In the genomic region with DNA sequence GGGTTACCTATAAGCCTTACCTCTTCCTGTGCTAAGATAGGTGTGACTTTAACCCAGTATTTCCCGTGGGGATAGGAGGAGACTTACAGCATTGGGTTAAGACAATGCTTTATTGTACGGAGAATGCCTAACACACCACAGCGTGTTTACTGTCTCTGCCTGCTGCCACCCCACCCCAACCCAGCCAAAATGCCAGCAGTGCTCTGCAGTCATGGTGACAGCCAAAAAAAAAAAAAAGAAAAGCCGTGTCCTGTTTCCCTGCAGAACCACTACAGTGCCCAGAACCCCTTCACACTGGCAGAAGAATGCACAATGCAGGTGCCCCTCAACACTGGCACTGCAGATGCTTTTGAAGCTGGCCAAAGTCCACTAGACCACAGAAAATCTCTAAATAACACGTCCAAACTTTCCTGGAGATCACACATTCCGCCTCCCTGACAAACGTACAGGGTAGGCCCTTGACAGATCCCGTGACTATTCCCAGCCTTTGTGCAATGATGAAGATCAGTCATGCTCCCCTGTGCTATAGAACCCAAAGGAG, we compare ENCODE assay signal across 1 cellular context.
TF ChIP-seq lines count a peak whose summit lies in the region.

No MANE protein-coding gene starts in this region.

TF ChIP-seq in GM23338, 12 proteins besides CTCF, POLR2A, EP300 and RAD21 (continued from another document):
- TF ChIP-seq, protein P1, sequence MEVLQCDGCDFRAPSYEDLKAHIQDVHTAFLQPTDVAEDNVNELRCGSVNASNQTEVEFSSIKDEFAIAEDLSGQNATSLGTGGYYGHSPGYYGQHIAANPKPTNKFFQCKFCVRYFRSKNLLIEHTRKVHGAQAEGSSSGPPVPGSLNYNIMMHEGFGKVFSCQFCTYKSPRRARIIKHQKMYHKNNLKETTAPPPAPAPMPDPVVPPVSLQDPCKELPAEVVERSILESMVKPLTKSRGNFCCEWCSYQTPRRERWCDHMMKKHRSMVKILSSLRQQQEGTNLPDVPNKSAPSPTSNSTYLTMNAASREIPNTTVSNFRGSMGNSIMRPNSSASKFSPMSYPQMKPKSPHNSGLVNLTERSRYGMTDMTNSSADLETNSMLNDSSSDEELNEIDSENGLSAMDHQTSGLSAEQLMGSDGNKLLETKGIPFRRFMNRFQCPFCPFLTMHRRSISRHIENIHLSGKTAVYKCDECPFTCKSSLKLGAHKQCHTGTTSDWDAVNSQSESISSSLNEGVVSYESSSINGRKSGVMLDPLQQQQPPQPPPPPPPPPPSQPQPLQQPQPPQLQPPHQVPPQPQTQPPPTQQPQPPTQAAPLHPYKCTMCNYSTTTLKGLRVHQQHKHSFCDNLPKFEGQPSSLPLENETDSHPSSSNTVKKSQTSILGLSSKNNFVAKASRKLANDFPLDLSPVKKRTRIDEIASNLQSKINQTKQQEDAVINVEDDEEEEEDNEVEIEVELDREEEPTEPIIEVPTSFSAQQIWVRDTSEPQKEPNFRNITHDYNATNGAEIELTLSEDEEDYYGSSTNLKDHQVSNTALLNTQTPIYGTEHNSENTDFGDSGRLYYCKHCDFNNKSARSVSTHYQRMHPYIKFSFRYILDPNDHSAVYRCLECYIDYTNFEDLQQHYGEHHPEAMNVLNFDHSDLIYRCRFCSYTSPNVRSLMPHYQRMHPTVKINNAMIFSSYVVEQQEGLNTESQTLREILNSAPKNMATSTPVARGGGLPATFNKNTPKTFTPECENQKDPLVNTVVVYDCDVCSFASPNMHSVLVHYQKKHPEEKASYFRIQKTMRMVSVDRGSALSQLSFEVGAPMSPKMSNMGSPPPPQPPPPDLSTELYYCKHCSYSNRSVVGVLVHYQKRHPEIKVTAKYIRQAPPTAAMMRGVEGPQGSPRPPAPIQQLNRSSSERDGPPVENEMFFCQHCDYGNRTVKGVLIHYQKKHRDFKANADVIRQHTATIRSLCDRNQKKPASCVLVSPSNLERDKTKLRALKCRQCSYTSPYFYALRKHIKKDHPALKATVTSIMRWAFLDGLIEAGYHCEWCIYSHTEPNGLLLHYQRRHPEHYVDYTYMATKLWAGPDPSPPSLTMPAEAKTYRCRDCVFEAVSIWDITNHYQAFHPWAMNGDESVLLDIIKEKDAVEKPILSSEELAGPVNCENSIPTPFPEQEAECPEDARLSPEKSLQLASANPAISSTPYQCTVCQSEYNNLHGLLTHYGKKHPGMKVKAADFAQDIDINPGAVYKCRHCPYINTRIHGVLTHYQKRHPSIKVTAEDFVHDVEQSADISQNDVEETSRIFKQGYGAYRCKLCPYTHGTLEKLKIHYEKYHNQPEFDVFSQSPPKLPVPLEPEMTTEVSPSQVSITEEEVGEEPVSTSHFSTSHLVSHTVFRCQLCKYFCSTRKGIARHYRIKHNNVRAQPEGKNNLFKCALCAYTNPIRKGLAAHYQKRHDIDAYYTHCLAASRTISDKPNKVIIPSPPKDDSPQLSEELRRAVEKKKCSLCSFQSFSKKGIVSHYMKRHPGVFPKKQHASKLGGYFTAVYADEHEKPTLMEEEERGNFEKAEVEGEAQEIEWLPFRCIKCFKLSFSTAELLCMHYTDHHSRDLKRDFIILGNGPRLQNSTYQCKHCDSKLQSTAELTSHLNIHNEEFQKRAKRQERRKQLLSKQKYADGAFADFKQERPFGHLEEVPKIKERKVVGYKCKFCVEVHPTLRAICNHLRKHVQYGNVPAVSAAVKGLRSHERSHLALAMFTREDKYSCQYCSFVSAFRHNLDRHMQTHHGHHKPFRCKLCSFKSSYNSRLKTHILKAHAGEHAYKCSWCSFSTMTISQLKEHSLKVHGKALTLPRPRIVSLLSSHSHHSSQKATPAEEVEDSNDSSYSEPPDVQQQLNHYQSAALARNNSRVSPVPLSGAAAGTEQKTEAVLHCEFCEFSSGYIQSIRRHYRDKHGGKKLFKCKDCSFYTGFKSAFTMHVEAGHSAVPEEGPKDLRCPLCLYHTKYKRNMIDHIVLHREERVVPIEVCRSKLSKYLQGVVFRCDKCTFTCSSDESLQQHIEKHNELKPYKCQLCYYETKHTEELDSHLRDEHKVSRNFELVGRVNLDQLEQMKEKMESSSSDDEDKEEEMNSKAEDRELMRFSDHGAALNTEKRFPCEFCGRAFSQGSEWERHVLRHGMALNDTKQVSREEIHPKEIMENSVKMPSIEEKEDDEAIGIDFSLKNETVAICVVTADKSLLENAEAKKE (CRISPR knock-in tag; IDR thresholded peaks at IDR 0.05): no peak
